In genomic region chr10:123958221-123958620, GRCh38 we compare ENCODE assay signal across 17 cellular contexts.
"Had no signal": no experiment of that assay in that cellular context is flagged by ENCODE, and none has a peak within 500 bp of the region (broad histone marks: within the 10 kb centered on the region; RNA-seq: fewer than 3 reads in every experiment).

No MANE protein-coding gene starts in this region.

- H3K9me3 ChIP-seq: neutrophil, suprapubic skin, thyroid gland, upper lobe of left lung had no signal

- DNase-seq: cortex of kidney; dorsolateral prefrontal cortex; effector CD8-positive, alpha-beta T cell; foreskin fibroblast; hippocampal formation; mammary epithelial cell; naive thymus-derived CD8-positive, alpha-beta T cell; stimulated activated CD4-positive, alpha-beta T cell treated with anti-CD3 and anti-CD28 coated beads, Interleukin-2, amount 100 ng/mL, for 24 hours; stimulated activated naive CD4-positive, alpha-beta T cell treated with Interleukin-2 at 50 U/mL for 16 hours; thyroid gland; upper lobe of left lung had no signal

- H3K27me3 ChIP-seq: thyroid gland, upper lobe of left lung had no signal

- H3K4me3 ChIP-seq: dorsolateral prefrontal cortex, skin epidermis, suprapubic skin, thyroid gland, upper lobe of left lung had no signal

- H3K27ac ChIP-seq: dorsolateral prefrontal cortex, neutrophil, skin epidermis, suprapubic skin, thyroid gland, upper lobe of left lung had no signal

- ATAC-seq: esophagus mucosa; left lobe of liver; naive thymus-derived CD8-positive, alpha-beta T cell; sciatic nerve had no signal

- H3K36me3 ChIP-seq: neutrophil, suprapubic skin, thyroid gland, upper lobe of left lung had no signal

- H3K4me1 ChIP-seq: suprapubic skin, thyroid gland, upper lobe of left lung had no signal
